8 cellular contexts compared by ENCODE assay signal in the genomic region with DNA sequence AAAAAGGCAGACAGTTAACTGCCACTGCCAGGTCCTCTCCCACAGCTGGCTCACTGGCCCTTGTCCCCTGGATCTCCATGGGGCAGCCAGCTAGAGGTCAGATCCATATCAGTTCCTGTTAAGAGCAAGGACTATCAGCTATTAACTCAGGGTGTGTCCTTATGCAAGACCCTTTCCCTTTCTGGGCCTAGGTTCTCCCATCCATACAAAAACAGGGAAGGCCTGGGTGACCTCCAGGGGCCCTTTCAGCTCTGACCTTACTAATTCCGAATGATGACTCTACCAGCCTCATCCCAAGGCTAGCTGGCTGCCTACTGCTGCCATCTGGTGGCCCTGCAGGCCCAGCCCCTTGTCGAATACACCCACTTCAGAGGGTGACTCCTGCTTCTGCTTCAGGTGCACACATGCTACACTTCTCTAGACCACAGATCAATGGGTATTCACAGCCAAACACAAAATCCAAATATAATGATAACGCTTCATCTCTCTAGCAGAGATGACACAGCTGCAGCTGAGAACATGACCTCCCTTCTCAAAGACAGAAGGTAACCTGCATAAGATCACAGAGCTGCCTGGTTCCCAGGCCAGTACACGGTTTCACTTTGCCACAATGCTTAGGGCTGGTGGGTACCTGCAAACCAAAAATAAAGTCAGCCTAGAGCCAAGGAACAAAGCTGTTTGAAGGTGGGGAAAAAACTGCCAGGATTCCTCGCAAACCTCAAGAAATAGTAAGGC. TPM values are rescaled to one million over a fixed set of nuclear protein-coding genes. Genes with fewer than 3 reads are reported as not detected.
DNase-seq lines count a peak whose midpoint lies in the region; ATAC-seq and TF ChIP-seq lines count a peak whose summit lies in the region.

No MANE protein-coding gene starts in this region.

- H3K4me3 Mint-ChIP-seq in T-helper 17 cell, result no peak overlapping the region

- peaks cover 5% of the 10 kb centered on the region for H3K4me1 Mint-ChIP-seq in T-helper 17 cell

- DNase-seq in AG10803 (ENCODE audit: low read depth) (peak; percentile 41), NCI-H1105 treated with DMSO at 0.1 percent for 48 hours (lab: John Stamatoyannopoulos, UW) (peak; percentile 44), glomerular visceral epithelial cell (ENCODE audit: extremely low spot score) (peak; percentile 36), renal cortical epithelial cell (ENCODE audit: low read depth) (peak; percentile 25), T-helper 17 cell (no peak), GM19238 (ENCODE audit: insufficient read length, low spot score) (no peak)
- peak; percentile 13 to 21 for DNase-seq in activated CD4-positive, alpha-beta T cell treated with anti-CD3 and anti-CD28 coated beads, Interleukin-2, amount 50 U/mL, for 48 hours

- TF ChIP-seq CTCF in AG10803 (conservative IDR thresholded peaks at IDR 0.05; ENCODE audit: low read length) (peak; percentile 89), GM12872 (IDR thresholded peaks at IDR 0.05; ENCODE audit: insufficient read depth, low read depth, low read length) (peak; percentile 80)

- no peaks in the 10 kb centered on the region for H3K9me3 ChIP-seq in T-helper 17 cell (ENCODE audit: control insufficient read depth, low read length, poor library complexity, severe bottlenecking)

- H3K36me3 Mint-ChIP-seq in T-helper 17 cell (ENCODE audit: low read depth), result peaks cover 7% of the 10 kb centered on the region

- no peak overlapping the region for H3K27ac Mint-ChIP-seq in T-helper 17 cell

- ATAC-seq in T-helper 17 cell, result no peak

- no peak overlapping the region for H3K4me3 ChIP-seq in AG10803 (ENCODE audit: low read length)

- H3K27me3 Mint-ChIP-seq in T-helper 17 cell, result no peaks in the 10 kb centered on the region

RNA-seq across cellular contexts. Expression of gene SERGEF, which starts 34.1 kb away (rescaled TPM):
- 29.5 and 31.3 TPM in 2 replicates for total RNA-seq in renal cortical epithelial cell
- total RNA-seq in T-helper 17 cell, result 10 to 100 TPM; 34.6 to 39.8 TPM

Comparison
In these comparisons a context has a peak if more than half of its experiments do, and no peak if none do; other contexts are left out.
1. DNase-seq: peak in AG10803 (single experiment), NCI-H1105 treated with DMSO at 0.1 percent for 48 hours (single experiment), activated CD4-positive, alpha-beta T cell treated with anti-CD3 and anti-CD28 coated beads, Interleukin-2, amount 50 U/mL, for 48 hours (2 of 2), glomerular visceral epithelial cell (single experiment) and renal cortical epithelial cell (single experiment); none in T-helper 17 cell (0 of 3) and GM19238 (single experiment).